ENCODE assay signal across 16 cellular contexts in the genomic region with DNA sequence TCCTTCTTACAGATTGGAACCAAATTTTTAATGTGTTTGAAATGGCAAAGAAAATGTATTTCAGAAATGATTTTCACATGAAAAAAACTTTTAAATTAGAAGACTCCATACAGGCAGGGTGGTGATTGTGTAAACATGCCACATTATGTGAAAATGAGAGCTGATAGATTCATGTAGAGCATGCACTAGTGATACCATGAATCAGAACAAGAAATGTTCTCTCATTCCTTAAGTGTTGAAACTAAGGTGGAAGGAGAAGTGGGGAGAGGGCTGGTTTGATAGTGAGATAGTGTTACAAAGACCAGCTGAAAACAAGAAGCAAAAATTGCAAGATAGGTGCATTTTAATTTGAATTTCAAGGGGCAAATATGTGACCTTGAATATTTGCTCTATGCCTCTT.
A peak's percentile ranks its signal among the peaks of the same experiment; 100 is the strongest.
DNase-seq lines count a peak whose midpoint lies in the region; ATAC-seq and TF ChIP-seq lines count a peak whose summit lies in the region.
"Had no signal": no experiment of that assay in that cellular context is flagged by ENCODE, and none has a peak within 500 bp of the region (broad histone marks: within the 10 kb centered on the region; RNA-seq: fewer than 3 reads in every experiment).

No MANE protein-coding gene starts in this region.

- no peaks in the 10 kb centered on the region for H3K36me3 Mint-ChIP-seq in GM23338 (ENCODE audit: low read depth)

- H3K27me3 ChIP-seq in osteoblast (ENCODE audit: insufficient read depth, low read length) (no peaks in the 10 kb centered on the region), stomach (no peaks in the 10 kb centered on the region), GM23338 (ENCODE audit: insufficient read depth) (no peaks in the 10 kb centered on the region; the same call in 1 of the 2 replicates)

- no peak overlapping the region for H3K27ac ChIP-seq in osteoblast (ENCODE audit: low read depth, low read length)
- no peak overlapping the region for H3K27ac ChIP-seq in stomach
- H3K27ac ChIP-seq in GM23338 (ENCODE audit: low read depth), result no peak overlapping the region

- H3K79me2 ChIP-seq in osteoblast (ENCODE audit: insufficient read depth, low read length) (no peaks in the 10 kb centered on the region), GM23338 (replicated peaks; ENCODE audit: insufficient read depth) (no peaks in the 10 kb centered on the region)

- H3K4me1 Mint-ChIP-seq in GM23338, result peaks cover 18% of the 10 kb centered on the region

- no peak overlapping the region for H3K27ac Mint-ChIP-seq in GM23338
- H3K27ac Mint-ChIP-seq: CD8-positive, alpha-beta memory T cell had no signal

- H3K4me3 Mint-ChIP-seq in GM23338, result no peak overlapping the region
- H3K4me3 Mint-ChIP-seq: CD8-positive, alpha-beta memory T cell had no signal

- no peak overlapping the region for H2AFZ ChIP-seq in osteoblast (ENCODE audit: low read length)
- no peak overlapping the region for H2AFZ ChIP-seq in GM23338

- H3K9me2 ChIP-seq in GM23338 (ENCODE audit: insufficient read depth), result peaks cover 9% of the 10 kb centered on the region

- ATAC-seq in GM18870 (IDR thresholded peaks at IDR 0.05; ENCODE audit: unreplicated experiment) (peak; percentile 81), GM21526 (IDR thresholded peaks at IDR 0.05; ENCODE audit: low FRiP score, unreplicated experiment) (peak; percentile 64), HG03064 (IDR thresholded peaks at IDR 0.05; ENCODE audit: low read depth, unreplicated experiment) (peak; percentile 63), HG02763 (IDR thresholded peaks at IDR 0.05; ENCODE audit: unreplicated experiment) (no peak), GM23338 (no peak)
- ATAC-seq: esophagus mucosa, HCT116, K562 had no signal

- TF ChIP-seq POLR2A in stomach (IDR thresholded peaks at IDR 0.05), result no peak

- H3K36me3 ChIP-seq in osteoblast (ENCODE audit: insufficient read depth, low read length), result no peaks in the 10 kb centered on the region
- H3K36me3 ChIP-seq in stomach, result no peaks in the 10 kb centered on the region
- H3K36me3 ChIP-seq in GM23338 (ENCODE audit: insufficient read depth), result no peaks in the 10 kb centered on the region

- DNase-seq in osteoblast (ENCODE audit: insufficient read length, low spot score, missing footprints), result peak; percentile 57
- no peak for DNase-seq in stomach
- DNase-seq in GM23338 (ENCODE audit: low spot score), result no peak
- DNase-seq: activated CD4-positive, alpha-beta T cell treated with anti-CD3 and anti-CD28 coated beads for 4 hours; activated effector memory CD4-positive, alpha-beta T cell treated with anti-CD3 and anti-CD28 coated beads, Interleukin-2, amount 50 U/mL, for 16 hours; CD8-positive, alpha-beta memory T cell; central memory CD4-positive, alpha-beta T cell; mesenchymal stem cell; NCI-H2029 had no signal

- H3K4me3 ChIP-seq in osteoblast (ENCODE audit: insufficient read depth, low read length) (no peak overlapping the region), stomach (no peak overlapping the region), GM23338 (no peak overlapping the region)
- H3K4me3 ChIP-seq: K562 had no signal

- H3F3A ChIP-seq in GM23338 (replicated peaks; ENCODE audit: low read depth), result no peaks in the 10 kb centered on the region

- peaks cover 17% of the 10 kb centered on the region for H3K27me3 Mint-ChIP-seq in GM23338 (ENCODE audit: insufficient read depth, low read depth, poor library complexity)

- no peak for TF ChIP-seq CTCF in osteoblast (IDR thresholded peaks at IDR 0.05; ENCODE audit: extremely low read depth, low read depth, low read length)
- TF ChIP-seq CTCF in stomach (IDR thresholded peaks at IDR 0.05), result no peak
- no peak for TF ChIP-seq CTCF in GM23338 (conservative IDR thresholded peaks at IDR 0.05; ENCODE audit: low read depth in 2 of 2)

- no peak overlapping the region for H3K4me2 ChIP-seq in osteoblast (ENCODE audit: insufficient read depth, low read length)
- H3K4me2 ChIP-seq in GM23338, result no peak overlapping the region

- no peak for TF ChIP-seq EP300 in stomach (IDR thresholded peaks at IDR 0.05)

- intact Hi-C loops in stomach (cut with DNase I; ENCODE audit: low total_unique reads), result no loop called here

- H3K9me3 ChIP-seq in osteoblast (ENCODE audit: low read depth, low read length), result no peaks in the 10 kb centered on the region
- no peaks in the 10 kb centered on the region for H3K9me3 ChIP-seq in stomach

- H3K4me1 ChIP-seq in osteoblast (ENCODE audit: insufficient read depth, low read length) (no peaks in the 10 kb centered on the region), stomach (peaks cover 0 to 11% (median 5%) of the 10 kb centered on the region in 4 donors), GM23338 (ENCODE audit: insufficient read depth) (peaks cover 6% of the 10 kb centered on the region)

- no peaks in the 10 kb centered on the region for H3K9me3 Mint-ChIP-seq in GM23338
- H3K9me3 Mint-ChIP-seq: CD8-positive, alpha-beta memory T cell had no signal

- no peaks in the 10 kb centered on the region for H4K20me1 ChIP-seq in osteoblast (ENCODE audit: insufficient read depth, low read length)
- H4K20me1 ChIP-seq in GM23338 (replicated peaks; ENCODE audit: insufficient read depth), result no peaks in the 10 kb centered on the region

TF ChIP-seq in GM23338, 12 proteins besides CTCF, POLR2A, EP300 and RAD21:
- TF ChIP-seq POLR2AphosphoS5 (IDR thresholded peaks at IDR 0.05; ENCODE audit: low read depth) (no peak), JUNB (IDR thresholded peaks at IDR 0.05; ENCODE audit: unreplicated experiment) (no peak), EZH2 (IDR thresholded peaks at IDR 0.05; ENCODE audit: low read depth, unreplicated experiment) (no peak), STAT1 (IDR thresholded peaks at IDR 0.05; ENCODE audit: unreplicated experiment) (no peak), CREB1 (CRISPR knock-in tag; IDR thresholded peaks at IDR 0.05; ENCODE audit: low read depth) (no peak), ZNF114 (CRISPR knock-in tag; IDR thresholded peaks at IDR 0.05) (no peak), ZNF331 (CRISPR knock-in tag; IDR thresholded peaks at IDR 0.05; ENCODE audit: low read depth) (no peak)
- TF ChIP-seq, protein P1, sequence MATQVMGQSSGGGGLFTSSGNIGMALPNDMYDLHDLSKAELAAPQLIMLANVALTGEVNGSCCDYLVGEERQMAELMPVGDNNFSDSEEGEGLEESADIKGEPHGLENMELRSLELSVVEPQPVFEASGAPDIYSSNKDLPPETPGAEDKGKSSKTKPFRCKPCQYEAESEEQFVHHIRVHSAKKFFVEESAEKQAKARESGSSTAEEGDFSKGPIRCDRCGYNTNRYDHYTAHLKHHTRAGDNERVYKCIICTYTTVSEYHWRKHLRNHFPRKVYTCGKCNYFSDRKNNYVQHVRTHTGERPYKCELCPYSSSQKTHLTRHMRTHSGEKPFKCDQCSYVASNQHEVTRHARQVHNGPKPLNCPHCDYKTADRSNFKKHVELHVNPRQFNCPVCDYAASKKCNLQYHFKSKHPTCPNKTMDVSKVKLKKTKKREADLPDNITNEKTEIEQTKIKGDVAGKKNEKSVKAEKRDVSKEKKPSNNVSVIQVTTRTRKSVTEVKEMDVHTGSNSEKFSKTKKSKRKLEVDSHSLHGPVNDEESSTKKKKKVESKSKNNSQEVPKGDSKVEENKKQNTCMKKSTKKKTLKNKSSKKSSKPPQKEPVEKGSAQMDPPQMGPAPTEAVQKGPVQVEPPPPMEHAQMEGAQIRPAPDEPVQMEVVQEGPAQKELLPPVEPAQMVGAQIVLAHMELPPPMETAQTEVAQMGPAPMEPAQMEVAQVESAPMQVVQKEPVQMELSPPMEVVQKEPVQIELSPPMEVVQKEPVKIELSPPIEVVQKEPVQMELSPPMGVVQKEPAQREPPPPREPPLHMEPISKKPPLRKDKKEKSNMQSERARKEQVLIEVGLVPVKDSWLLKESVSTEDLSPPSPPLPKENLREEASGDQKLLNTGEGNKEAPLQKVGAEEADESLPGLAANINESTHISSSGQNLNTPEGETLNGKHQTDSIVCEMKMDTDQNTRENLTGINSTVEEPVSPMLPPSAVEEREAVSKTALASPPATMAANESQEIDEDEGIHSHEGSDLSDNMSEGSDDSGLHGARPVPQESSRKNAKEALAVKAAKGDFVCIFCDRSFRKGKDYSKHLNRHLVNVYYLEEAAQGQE (IDR thresholded peaks at IDR 0.05; ENCODE audit: unreplicated experiment), result no peak

Comparison
In these comparisons a context has a peak if more than half of its experiments do, and no peak if none do; other contexts are left out.
1. ATAC-seq: peak in GM18870 (single experiment), GM21526 (single experiment) and HG03064 (single experiment); none in HG02763 (single experiment) and GM23338 (single experiment).